Comparison of ENCODE assay signal across 1 cellular context in the genomic region with DNA sequence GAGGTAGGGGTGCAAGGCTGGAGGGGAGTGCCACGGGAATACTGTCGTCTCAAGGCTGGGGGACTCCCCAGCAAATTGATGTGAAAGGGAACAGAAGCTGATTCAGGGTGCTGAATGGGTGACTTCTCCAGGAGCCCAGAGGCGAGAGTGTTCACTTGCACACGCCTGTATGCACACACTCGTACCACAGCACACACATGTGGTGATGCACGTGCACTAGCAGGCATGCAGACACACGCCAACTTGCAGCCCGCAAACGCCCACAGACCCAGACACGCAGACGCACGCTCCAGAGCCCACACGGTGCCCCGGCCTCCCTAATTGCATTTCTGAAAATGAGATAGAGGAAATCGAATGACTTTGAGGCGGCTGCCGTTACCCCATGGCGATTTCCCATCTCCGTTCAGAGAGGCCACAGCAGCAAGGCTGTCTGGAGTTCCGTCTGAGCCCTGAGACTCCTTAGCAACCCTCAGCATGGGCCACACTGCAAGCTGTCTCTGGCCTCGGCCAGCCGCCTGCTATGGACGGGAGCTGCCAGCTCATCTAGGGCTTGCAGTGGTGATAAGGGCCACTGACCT.
TF ChIP-seq lines count a peak whose summit lies in the region.

No MANE protein-coding gene starts in this region.

TF ChIP-seq in H1, 55 proteins besides CTCF, POLR2A, EP300 and RAD21:
- no peak for TF ChIP-seq EGR1 (IDR thresholded peaks at IDR 0.05; ENCODE audit: borderline replicate concordance, low read depth, low read length)
- TF ChIP-seq, protein P1, sequence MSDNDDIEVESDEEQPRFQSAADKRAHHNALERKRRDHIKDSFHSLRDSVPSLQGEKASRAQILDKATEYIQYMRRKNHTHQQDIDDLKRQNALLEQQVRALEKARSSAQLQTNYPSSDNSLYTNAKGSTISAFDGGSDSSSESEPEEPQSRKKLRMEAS (IDR thresholded peaks at IDR 0.05): no peak
- TF ChIP-seq TBP (IDR thresholded peaks at IDR 0.05; ENCODE audit: low read depth, low read length): no peak
- TF ChIP-seq BCL11A (IDR thresholded peaks at IDR 0.05; ENCODE audit: low read depth in 2 of 2, low read length in 2 of 2): no peak
- no peak for TF ChIP-seq FOSL1 (IDR thresholded peaks at IDR 0.05; ENCODE audit: insufficient read depth, low read depth, low read length)
- TF ChIP-seq CREB1 (IDR thresholded peaks at IDR 0.05): no peak
- no peak for TF ChIP-seq PHF8 (conservative IDR thresholded peaks at IDR 0.05; ENCODE audit: low read depth, low read length)
- no peak for TF ChIP-seq NRF1 (IDR thresholded peaks at IDR 0.05; ENCODE audit: low read depth, low read length)
- no peak for TF ChIP-seq RNF2 (IDR thresholded peaks at IDR 0.05; ENCODE audit: borderline replicate concordance, low read depth, low read length, missing control alignments, poor library complexity, severe bottlenecking)
